1 cellular context compared by ENCODE assay signal in genomic region chr6:4348462-4349112, GRCh38.
TF ChIP-seq lines count a peak whose summit lies in the region.

No MANE protein-coding gene starts in this region.

TF ChIP-seq in IMR-90, 13 proteins besides CTCF, POLR2A, EP300 and RAD21 (continued from another document):
- TF ChIP-seq CHD1 (IDR thresholded peaks at IDR 0.05; ENCODE audit: low read depth, low read length), result no peak
- TF ChIP-seq MXI1 (IDR thresholded peaks at IDR 0.05; ENCODE audit: borderline replicate concordance, low read depth, low read length), result no peak
- TF ChIP-seq FOS (IDR thresholded peaks at IDR 0.05; ENCODE audit: low read depth, low read length), result no peak
- no peak for TF ChIP-seq RCOR1 (IDR thresholded peaks at IDR 0.05; ENCODE audit: insufficient replicate concordance, low read length)
- TF ChIP-seq RFX5 (IDR thresholded peaks at IDR 0.05; ENCODE audit: low read depth, low read length), result no peak
- no peak for TF ChIP-seq BHLHE40 (IDR thresholded peaks at IDR 0.05; ENCODE audit: low read depth, low read length)
- no peak for TF ChIP-seq CEBPB (IDR thresholded peaks at IDR 0.05; ENCODE audit: low read depth, low read length)
- no peak for TF ChIP-seq MAZ (IDR thresholded peaks at IDR 0.05; ENCODE audit: borderline replicate concordance, low read depth, low read length)
- no peak for TF ChIP-seq NFE2L2 (IDR thresholded peaks at IDR 0.05; ENCODE audit: low read depth, low read length)
